Comparison of ENCODE assay signal across 20 cellular contexts in genomic region chr18:13531681-13532325, GRCh38.
"Had no signal": no experiment of that assay in that cellular context is flagged by ENCODE, and none has a peak within 500 bp of the region (broad histone marks: within the 10 kb centered on the region; RNA-seq: fewer than 3 reads in every experiment).

No MANE protein-coding gene starts in this region.

- H3K9me3 ChIP-seq: gastrocnemius medialis, mucosa of descending colon, psoas muscle, spleen, thyroid gland had no signal

- H3K27me3 ChIP-seq: gastrocnemius medialis, spleen, thyroid gland had no signal

- H3K4me1 Mint-ChIP-seq: memory B cell had no signal

- H3K27ac ChIP-seq: epithelial cell of prostate, psoas muscle, spleen, thyroid gland had no signal

- DNase-seq: cortex of kidney; foreskin fibroblast; gastrocnemius medialis; head of caudate nucleus; kidney; mucosa of descending colon; naive B cell; psoas muscle; spleen; stimulated activated CD4-positive, alpha-beta T cell treated with anti-CD3 and anti-CD28 coated beads, Interleukin-2, amount 100 ng/mL, for 48 hours; stimulated activated naive CD8-positive, alpha-beta T cell treated with anti-CD3 and anti-CD28 coated beads, Interleukin-15, amount 100 ng/mL, for 72 hours; thyroid gland had no signal

- H3K4me3 Mint-ChIP-seq: memory B cell; mesothelial cell of epicardium; naive B cell; natural killer cell treated with Interleukin-12 subunit alpha and Interleukin-12 subunit beta and Interleukin-15 and Interleukin-18, amount 100 ng/mL, for 72 hours; neural crest cell; stimulated activated naive CD8-positive, alpha-beta T cell treated with anti-CD3 and anti-CD28 coated beads, Interleukin-15, amount 100 ng/mL, for 72 hours; type B pancreatic cell had no signal

- H3K4me3 ChIP-seq: gastrocnemius medialis, lung, mucosa of descending colon, psoas muscle, skin epidermis, spleen, thyroid gland had no signal

- H3K36me3 ChIP-seq: gastrocnemius medialis, thyroid gland had no signal

- H3K9me3 Mint-ChIP-seq: memory B cell; mesothelial cell of epicardium; naive B cell; natural killer cell treated with Interleukin-12 subunit alpha and Interleukin-12 subunit beta and Interleukin-15 and Interleukin-18, amount 100 ng/mL, for 72 hours; neural crest cell; stimulated activated naive CD8-positive, alpha-beta T cell treated with anti-CD3 and anti-CD28 coated beads, Interleukin-15, amount 100 ng/mL, for 72 hours; type B pancreatic cell had no signal

- ATAC-seq: stimulated activated naive CD8-positive, alpha-beta T cell treated with anti-CD3 and anti-CD28 coated beads, Interleukin-15, amount 100 ng/mL, for 72 hours had no signal

- H3K27ac Mint-ChIP-seq: memory B cell; mesothelial cell of epicardium; natural killer cell treated with Interleukin-12 subunit alpha and Interleukin-12 subunit beta and Interleukin-15 and Interleukin-18, amount 100 ng/mL, for 72 hours; stimulated activated naive CD8-positive, alpha-beta T cell treated with anti-CD3 and anti-CD28 coated beads, Interleukin-15, amount 100 ng/mL, for 72 hours; type B pancreatic cell had no signal

- H3K36me3 Mint-ChIP-seq: memory B cell; mesothelial cell of epicardium; naive B cell; natural killer cell treated with Interleukin-12 subunit alpha and Interleukin-12 subunit beta and Interleukin-15 and Interleukin-18, amount 100 ng/mL, for 72 hours; type B pancreatic cell had no signal

- H3K27me3 Mint-ChIP-seq: memory B cell; naive B cell; natural killer cell treated with Interleukin-12 subunit alpha and Interleukin-12 subunit beta and Interleukin-15 and Interleukin-18, amount 100 ng/mL, for 72 hours; stimulated activated naive CD8-positive, alpha-beta T cell treated with anti-CD3 and anti-CD28 coated beads, Interleukin-15, amount 100 ng/mL, for 72 hours had no signal
